ENCODE assay signal across 8 cellular contexts in the genomic region with DNA sequence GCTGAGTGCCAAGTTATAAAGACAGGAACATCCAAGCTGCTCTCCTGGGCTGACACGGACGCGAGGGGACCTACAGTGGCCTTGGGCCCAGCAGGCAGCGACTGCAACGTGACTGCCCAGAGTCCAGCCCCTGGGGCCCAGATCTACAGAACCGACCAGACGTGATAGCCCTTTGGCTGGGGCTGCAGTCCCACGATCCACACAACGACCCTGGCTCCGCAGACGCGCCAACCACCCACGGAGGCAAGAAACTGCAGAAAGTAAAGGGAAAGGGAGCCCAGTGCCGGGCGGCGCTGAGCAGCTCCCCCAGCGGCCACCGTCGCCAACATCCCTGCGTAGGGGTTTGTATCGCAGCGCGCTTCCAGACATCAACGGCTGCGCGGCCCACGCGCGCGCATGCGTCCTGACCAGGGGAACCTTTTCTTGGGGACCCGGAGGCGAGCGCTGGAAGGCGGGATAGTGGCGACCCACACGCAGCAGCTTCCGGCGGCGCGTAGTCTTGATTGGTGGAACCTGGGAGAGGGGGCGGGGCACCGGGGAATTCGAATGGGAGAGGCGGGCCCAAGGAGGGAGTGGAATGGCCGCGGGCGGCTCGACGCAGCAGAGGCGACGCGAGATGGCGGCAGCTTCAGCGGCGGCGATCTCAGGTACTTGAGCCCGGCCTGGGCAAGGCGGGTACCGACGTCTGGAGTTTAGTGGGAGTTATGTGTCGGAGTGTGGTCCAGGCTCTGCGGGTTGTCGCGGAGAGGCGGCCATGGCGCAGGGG. TPM values are rescaled to one million over a fixed set of nuclear protein-coding genes. Genes with fewer than 3 reads are reported as not detected.
DNase-seq lines count a peak whose midpoint lies in the region; TF ChIP-seq lines count a peak whose summit lies in the region.

Gene KIF22, plus strand, starts transcription at position 569 of the 766 bp plus-strand sequence. Its CDS starts 9 bp downstream, at position 578.

- H3K79me1 ChIP-seq in neuronal stem cell (ENCODE audit: low read depth, low read length), result peaks cover 4% of the 10 kb centered on the region

- H4K91ac ChIP-seq in neuronal stem cell (ENCODE audit: low read depth, low read length, poor library complexity), result peak within 1 kb of the TSS; percentile 60

- TF ChIP-seq CTCF in GM06990 (IDR thresholded peaks at IDR 0.05; ENCODE audit: insufficient read depth, low read length, poor library complexity, severe bottlenecking), result peak; percentile 84
- TF ChIP-seq CTCF in HFF-Myc (IDR thresholded peaks at IDR 0.05; ENCODE audit: low read depth, low read length, missing control alignments), result peak; percentile 68
- no peak for TF ChIP-seq CTCF in subcutaneous adipose tissue (IDR thresholded peaks at IDR 0.05; ENCODE audit: low read depth)

- peak within 1 kb of the TSS; percentile 59 for H2BK15ac ChIP-seq in neuronal stem cell (ENCODE audit: low read length)

- H2BK5ac ChIP-seq in neuronal stem cell (ENCODE audit: low read length), result peak within 1 kb of the TSS; percentile 98

- peak within 1 kb of the TSS; percentile 97 for H4K8ac ChIP-seq in neuronal stem cell (ENCODE audit: low read depth, low read length)

- H2BK120ac ChIP-seq in neuronal stem cell (ENCODE audit: low read depth, low read length), result peak within 1 kb of the TSS; percentile 87

- H3K9me3 ChIP-seq in neuronal stem cell (replicated peaks in 1 of 2; ENCODE audit: control insufficient read depth in 2 of 2, insufficient read depth in 1 of 2, low read depth in 1 of 2, low read length in 2 of 2), result no peaks in the 10 kb centered on the region

- peak within 1 kb of the TSS; percentile 91 for H3K27ac ChIP-seq in neuronal stem cell (replicated peaks; ENCODE audit: low read length)

- H3K18ac ChIP-seq in neuronal stem cell (ENCODE audit: low read length), result peak within 1 kb of the TSS; percentile 97

- peaks cover 3% of the 10 kb centered on the region for H3K36me3 ChIP-seq in GM06990 (ENCODE audit: control insufficient read depth, insufficient read depth, low read length)
- H3K36me3 ChIP-seq in neuronal stem cell (replicated peaks in 1 of 2; ENCODE audit: control insufficient read depth in 2 of 2, insufficient read depth in 2 of 2, low read length in 2 of 2), result peaks cover 7 to 38% of the 10 kb centered on the region in 2 donors

- H2AFZ ChIP-seq in neuronal stem cell (ENCODE audit: low read length), result peak within 1 kb of the TSS; percentile 93

- peak within 1 kb of the TSS; percentile 77 for H3K4ac ChIP-seq in neuronal stem cell (ENCODE audit: low read length)

- no CpG with 5 or more reads among the region's 67 CpGs for WGBS in neuronal stem cell (ENCODE audit: extremely low coverage in 2 of 2, insufficient read length in 2 of 2, insufficient replicate concordance in 1 of 2), 2 donors

- H3K4me1 ChIP-seq in neuronal stem cell (ENCODE audit: control insufficient read depth in 2 of 2, insufficient read depth in 1 of 2, low read depth in 1 of 2, low read length in 2 of 2), result peaks cover 9 to 11% of the 10 kb centered on the region in 2 donors

- DNase-seq in GM06990 (ENCODE audit: extremely low read depth, insufficient read length), result peak; percentile 100
- DNase-seq in HFF-Myc (ENCODE audit: extremely low read depth, low read depth), result peak; percentile 94
- DNase-seq in MV-4-11 (lab: John Stamatoyannopoulos, UW), result peak; percentile 98
- DNase-seq in SK-MEL-5 (ENCODE audit: low read depth, low spot score), result peak; percentile 96
- DNase-seq in activated naive CD4-positive, alpha-beta T cell treated with Interleukin-2 at 50 U/mL for 16 hours, result peak; percentile 100
- peak; percentile 97 for DNase-seq in foreskin melanocyte
- peak; percentile 99 for DNase-seq in neuronal stem cell (ENCODE audit: low spot score)

- peak within 1 kb of the TSS; percentile 99 for H3K9ac ChIP-seq in neuronal stem cell (ENCODE audit: low read depth, low read length, poor library complexity)

- H3K4me2 ChIP-seq in neuronal stem cell (ENCODE audit: insufficient read depth, low read length, poor library complexity, severe bottlenecking), result peak within 1 kb of the TSS; percentile 93

- in situ Hi-C loops in SK-MEL-5 (cut with HindIII; ENCODE audit: low pct_unique_long_range_greater_than_20kb, low sequenced_read_pairs), result no loop called here

- H3K14ac ChIP-seq in neuronal stem cell (ENCODE audit: low read length), result peak within 1 kb of the TSS; percentile 87

- H3K27me3 ChIP-seq in GM06990 (replicated peaks; ENCODE audit: control insufficient read depth, insufficient read depth, low read length) (no peaks in the 10 kb centered on the region), neuronal stem cell (ENCODE audit: control insufficient read depth in 3 of 3, insufficient read depth in 3 of 3, low read depth in 1 of 3, low read length in 3 of 3) (no peaks in the 10 kb centered on the region)

- H2BK12ac ChIP-seq in neuronal stem cell (ENCODE audit: low read length), result peak within 1 kb of the TSS; percentile 81

- peak within 1 kb of the TSS; percentile 93 for H2AK5ac ChIP-seq in neuronal stem cell (ENCODE audit: low read depth, low read length)

- H3K4me3 ChIP-seq in GM06990 (replicated peaks; ENCODE audit: low read depth, low read length) (peak within 1 kb of the TSS; percentile 82), HFF-Myc (replicated peaks; ENCODE audit: low read depth, low read length) (peak within 1 kb of the TSS; percentile 80), neuronal stem cell (ENCODE audit: low read length in 2 of 2) (peak within 1 kb of the TSS; percentile 75 to 85)

- peak within 1 kb of the TSS; percentile 92 for H3K23ac ChIP-seq in neuronal stem cell (ENCODE audit: low read depth, low read length, poor library complexity)

RNA-seq across cellular contexts. Expression of gene KIF22, which starts in this region (rescaled TPM):
- total RNA-seq in SK-MEL-5 (2014; rRNA removed; shearing (Covaris generic)), result 29.9 and 34.9 TPM in 2 replicates
- polyA plus RNA-seq in SK-MEL-5 (2015; cell fraction: cytosol; rRNA removed), result 40.7 and 46.6 TPM in 2 replicates
- 189 and 220 TPM in 2 replicates for polyA plus RNA-seq in SK-MEL-5 (2015; cell fraction: nucleus; rRNA removed)
- polyA plus RNA-seq in neuronal stem cell (2013, experiment 1 of 2), result 110 TPM
- polyA plus RNA-seq in neuronal stem cell (2013, experiment 2 of 2), result 109 TPM
- total RNA-seq in subcutaneous adipose tissue, result 10 to 100 TPM; 10.6 to 18.1 (median 16.5) TPM

Comparison
In these comparisons a context has a peak if more than half of its experiments do, and no peak if none do; other contexts are left out.
1. Peak in every context shown above with its lines: DNase-seq, H3K4me3 ChIP-seq and H3K27ac ChIP-seq.